Comparison of ENCODE assay signal across 1 cellular context in the genomic region with DNA sequence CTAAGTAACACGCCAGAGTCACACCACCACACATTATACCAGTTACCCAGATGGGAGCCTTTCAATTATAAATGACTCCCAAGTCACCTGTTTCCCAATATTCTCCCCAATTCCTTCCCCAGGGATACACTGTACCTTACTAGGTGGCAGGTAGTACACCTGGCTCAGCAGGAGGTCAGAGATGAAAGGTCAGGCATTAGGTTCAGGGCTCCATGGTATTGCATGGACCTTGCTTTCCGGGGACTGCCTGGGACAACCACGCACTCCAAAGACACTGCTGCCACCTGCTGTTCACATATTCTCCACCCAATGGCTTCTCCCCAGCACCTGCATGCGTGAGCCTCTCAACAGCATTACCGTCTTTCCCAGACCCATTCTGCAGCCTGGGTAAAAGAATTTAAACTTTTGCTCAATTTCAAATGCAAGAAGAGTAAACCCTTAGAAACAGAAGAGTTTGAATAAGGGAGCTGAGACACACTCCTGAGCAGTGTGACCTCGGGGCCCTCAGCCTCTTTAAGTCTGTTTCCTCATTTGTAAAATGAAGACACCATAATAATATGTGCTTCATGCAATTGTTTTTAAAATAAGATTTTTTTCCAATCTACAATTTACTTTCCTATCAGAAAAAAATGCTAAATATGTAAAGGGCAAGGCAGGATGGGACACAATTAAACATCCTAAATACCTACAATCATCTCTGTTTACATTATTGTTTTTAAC.
TF ChIP-seq lines count a peak whose summit lies in the region.

No MANE protein-coding gene starts in this region.

TF ChIP-seq in GM12878, 131 proteins besides CTCF, POLR2A, EP300 and RAD21 (continued from another document):
- TF ChIP-seq, protein P1, sequence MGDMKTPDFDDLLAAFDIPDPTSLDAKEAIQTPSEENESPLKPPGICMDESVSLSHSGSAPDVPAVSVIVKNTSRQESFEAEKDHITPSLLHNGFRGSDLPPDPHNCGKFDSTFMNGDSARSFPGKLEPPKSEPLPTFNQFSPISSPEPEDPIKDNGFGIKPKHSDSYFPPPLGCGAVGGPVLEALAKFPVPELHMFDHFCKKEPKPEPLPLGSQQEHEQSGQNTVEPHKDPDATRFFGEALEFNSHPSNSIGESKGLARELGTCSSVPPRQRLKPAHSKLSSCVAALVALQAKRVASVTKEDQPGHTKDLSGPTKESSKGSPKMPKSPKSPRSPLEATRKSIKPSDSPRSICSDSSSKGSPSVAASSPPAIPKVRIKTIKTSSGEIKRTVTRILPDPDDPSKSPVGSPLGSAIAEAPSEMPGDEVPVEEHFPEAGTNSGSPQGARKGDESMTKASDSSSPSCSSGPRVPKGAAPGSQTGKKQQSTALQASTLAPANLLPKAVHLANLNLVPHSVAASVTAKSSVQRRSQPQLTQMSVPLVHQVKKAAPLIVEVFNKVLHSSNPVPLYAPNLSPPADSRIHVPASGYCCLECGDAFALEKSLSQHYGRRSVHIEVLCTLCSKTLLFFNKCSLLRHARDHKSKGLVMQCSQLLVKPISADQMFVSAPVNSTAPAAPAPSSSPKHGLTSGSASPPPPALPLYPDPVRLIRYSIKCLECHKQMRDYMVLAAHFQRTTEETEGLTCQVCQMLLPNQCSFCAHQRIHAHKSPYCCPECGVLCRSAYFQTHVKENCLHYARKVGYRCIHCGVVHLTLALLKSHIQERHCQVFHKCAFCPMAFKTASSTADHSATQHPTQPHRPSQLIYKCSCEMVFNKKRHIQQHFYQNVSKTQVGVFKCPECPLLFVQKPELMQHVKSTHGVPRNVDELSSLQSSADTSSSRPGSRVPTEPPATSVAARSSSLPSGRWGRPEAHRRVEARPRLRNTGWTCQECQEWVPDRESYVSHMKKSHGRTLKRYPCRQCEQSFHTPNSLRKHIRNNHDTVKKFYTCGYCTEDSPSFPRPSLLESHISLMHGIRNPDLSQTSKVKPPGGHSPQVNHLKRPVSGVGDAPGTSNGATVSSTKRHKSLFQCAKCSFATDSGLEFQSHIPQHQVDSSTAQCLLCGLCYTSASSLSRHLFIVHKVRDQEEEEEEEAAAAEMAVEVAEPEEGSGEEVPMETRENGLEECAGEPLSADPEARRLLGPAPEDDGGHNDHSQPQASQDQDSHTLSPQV (IDR thresholded peaks at IDR 0.05): peak; percentile 35; the same call in 1 of the 2 replicates
- TF ChIP-seq, protein P2, sequence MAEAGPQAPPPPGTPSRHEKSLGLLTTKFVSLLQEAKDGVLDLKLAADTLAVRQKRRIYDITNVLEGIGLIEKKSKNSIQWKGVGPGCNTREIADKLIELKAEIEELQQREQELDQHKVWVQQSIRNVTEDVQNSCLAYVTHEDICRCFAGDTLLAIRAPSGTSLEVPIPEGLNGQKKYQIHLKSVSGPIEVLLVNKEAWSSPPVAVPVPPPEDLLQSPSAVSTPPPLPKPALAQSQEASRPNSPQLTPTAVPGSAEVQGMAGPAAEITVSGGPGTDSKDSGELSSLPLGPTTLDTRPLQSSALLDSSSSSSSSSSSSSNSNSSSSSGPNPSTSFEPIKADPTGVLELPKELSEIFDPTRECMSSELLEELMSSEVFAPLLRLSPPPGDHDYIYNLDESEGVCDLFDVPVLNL (IDR thresholded peaks at IDR 0.05; ENCODE audit: low read depth, low read length): no peak
- no peak for TF ChIP-seq RBBP5 (conservative IDR thresholded peaks at IDR 0.05)
- no peak for TF ChIP-seq KDM1A (IDR thresholded peaks at IDR 0.05; ENCODE audit: borderline replicate concordance)
- TF ChIP-seq MTA2 (IDR thresholded peaks at IDR 0.05; ENCODE audit: low read depth): no peak
- TF ChIP-seq, protein P3, sequence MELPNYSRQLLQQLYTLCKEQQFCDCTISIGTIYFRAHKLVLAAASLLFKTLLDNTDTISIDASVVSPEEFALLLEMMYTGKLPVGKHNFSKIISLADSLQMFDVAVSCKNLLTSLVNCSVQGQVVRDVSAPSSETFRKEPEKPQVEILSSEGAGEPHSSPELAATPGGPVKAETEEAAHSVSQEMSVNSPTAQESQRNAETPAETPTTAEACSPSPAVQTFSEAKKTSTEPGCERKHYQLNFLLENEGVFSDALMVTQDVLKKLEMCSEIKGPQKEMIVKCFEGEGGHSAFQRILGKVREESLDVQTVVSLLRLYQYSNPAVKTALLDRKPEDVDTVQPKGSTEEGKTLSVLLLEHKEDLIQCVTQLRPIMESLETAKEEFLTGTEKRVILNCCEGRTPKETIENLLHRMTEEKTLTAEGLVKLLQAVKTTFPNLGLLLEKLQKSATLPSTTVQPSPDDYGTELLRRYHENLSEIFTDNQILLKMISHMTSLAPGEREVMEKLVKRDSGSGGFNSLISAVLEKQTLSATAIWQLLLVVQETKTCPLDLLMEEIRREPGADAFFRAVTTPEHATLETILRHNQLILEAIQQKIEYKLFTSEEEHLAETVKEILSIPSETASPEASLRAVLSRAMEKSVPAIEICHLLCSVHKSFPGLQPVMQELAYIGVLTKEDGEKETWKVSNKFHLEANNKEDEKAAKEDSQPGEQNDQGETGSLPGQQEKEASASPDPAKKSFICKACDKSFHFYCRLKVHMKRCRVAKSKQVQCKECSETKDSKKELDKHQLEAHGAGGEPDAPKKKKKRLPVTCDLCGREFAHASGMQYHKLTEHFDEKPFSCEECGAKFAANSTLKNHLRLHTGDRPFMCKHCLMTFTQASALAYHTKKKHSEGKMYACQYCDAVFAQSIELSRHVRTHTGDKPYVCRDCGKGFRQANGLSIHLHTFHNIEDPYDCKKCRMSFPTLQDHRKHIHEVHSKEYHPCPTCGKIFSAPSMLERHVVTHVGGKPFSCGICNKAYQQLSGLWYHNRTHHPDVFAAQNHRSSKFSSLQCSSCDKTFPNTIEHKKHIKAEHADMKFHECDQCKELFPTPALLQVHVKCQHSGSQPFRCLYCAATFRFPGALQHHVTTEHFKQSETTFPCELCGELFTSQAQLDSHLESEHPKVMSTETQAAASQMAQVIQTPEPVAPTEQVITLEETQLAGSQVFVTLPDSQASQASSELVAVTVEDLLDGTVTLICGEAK (IDR thresholded peaks at IDR 0.05; ENCODE audit: borderline replicate concordance): no peak
- no peak for TF ChIP-seq KAT2A (conservative IDR thresholded peaks at IDR 0.05; ENCODE audit: control insufficient read depth, low read depth, low read length)
- TF ChIP-seq NR2F1 (conservative IDR thresholded peaks at IDR 0.05): peak; percentile 55; the same call in 1 of the 2 replicates
- peak; percentile 81; the same call in 1 of the 2 replicates for TF ChIP-seq SMARCA5 (IDR thresholded peaks at IDR 0.05)
- TF ChIP-seq IKZF2 (IDR thresholded peaks at IDR 0.05): 0 out of 4 replicates have a peak, but pooled peaks of 1 of the 2 experiments have one; percentile 10
- no peak for TF ChIP-seq BRCA1 (IDR thresholded peaks at IDR 0.05; ENCODE audit: low read depth, low read length)
- TF ChIP-seq IKZF1 (conservative IDR thresholded peaks at IDR 0.05): peak; percentile 41; the same call in 1 of the 2 replicates
- 0 out of 2 replicates have a peak, but pooled peaks have one; percentile 13 for TF ChIP-seq HCFC1 (IDR thresholded peaks at IDR 0.05; ENCODE audit: low read length)
- TF ChIP-seq SMC3 (IDR thresholded peaks at IDR 0.05; ENCODE audit: borderline replicate concordance, low read length): peak; percentile 90; the same call in 1 of the 2 replicates
- no peak for TF ChIP-seq TARDBP (IDR thresholded peaks at IDR 0.05; ENCODE audit: borderline replicate concordance)
- TF ChIP-seq, protein P4, sequence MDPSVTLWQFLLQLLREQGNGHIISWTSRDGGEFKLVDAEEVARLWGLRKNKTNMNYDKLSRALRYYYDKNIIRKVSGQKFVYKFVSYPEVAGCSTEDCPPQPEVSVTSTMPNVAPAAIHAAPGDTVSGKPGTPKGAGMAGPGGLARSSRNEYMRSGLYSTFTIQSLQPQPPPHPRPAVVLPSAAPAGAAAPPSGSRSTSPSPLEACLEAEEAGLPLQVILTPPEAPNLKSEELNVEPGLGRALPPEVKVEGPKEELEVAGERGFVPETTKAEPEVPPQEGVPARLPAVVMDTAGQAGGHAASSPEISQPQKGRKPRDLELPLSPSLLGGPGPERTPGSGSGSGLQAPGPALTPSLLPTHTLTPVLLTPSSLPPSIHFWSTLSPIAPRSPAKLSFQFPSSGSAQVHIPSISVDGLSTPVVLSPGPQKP (IDR thresholded peaks at IDR 0.05; ENCODE audit: low read depth, low read length): no peak
- no peak for TF ChIP-seq DPF2 (IDR thresholded peaks at IDR 0.05)
- no peak for TF ChIP-seq MXI1 (IDR thresholded peaks at IDR 0.05; ENCODE audit: low read depth, low read length)
- 0 out of 2 replicates have a peak, but pooled peaks have one; percentile 29 for TF ChIP-seq PAX5 (IDR thresholded peaks at IDR 0.05; ENCODE audit: borderline replicate concordance, low read depth, low read length)
- TF ChIP-seq, protein P5, sequence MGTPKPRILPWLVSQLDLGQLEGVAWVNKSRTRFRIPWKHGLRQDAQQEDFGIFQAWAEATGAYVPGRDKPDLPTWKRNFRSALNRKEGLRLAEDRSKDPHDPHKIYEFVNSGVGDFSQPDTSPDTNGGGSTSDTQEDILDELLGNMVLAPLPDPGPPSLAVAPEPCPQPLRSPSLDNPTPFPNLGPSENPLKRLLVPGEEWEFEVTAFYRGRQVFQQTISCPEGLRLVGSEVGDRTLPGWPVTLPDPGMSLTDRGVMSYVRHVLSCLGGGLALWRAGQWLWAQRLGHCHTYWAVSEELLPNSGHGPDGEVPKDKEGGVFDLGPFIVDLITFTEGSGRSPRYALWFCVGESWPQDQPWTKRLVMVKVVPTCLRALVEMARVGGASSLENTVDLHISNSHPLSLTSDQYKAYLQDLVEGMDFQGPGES (IDR thresholded peaks at IDR 0.05): no peak
- TF ChIP-seq, protein P6, sequence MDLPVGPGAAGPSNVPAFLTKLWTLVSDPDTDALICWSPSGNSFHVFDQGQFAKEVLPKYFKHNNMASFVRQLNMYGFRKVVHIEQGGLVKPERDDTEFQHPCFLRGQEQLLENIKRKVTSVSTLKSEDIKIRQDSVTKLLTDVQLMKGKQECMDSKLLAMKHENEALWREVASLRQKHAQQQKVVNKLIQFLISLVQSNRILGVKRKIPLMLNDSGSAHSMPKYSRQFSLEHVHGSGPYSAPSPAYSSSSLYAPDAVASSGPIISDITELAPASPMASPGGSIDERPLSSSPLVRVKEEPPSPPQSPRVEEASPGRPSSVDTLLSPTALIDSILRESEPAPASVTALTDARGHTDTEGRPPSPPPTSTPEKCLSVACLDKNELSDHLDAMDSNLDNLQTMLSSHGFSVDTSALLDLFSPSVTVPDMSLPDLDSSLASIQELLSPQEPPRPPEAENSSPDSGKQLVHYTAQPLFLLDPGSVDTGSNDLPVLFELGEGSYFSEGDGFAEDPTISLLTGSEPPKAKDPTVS (IDR thresholded peaks at IDR 0.05; ENCODE audit: low read depth, low read length): no peak
- TF ChIP-seq, protein P7, sequence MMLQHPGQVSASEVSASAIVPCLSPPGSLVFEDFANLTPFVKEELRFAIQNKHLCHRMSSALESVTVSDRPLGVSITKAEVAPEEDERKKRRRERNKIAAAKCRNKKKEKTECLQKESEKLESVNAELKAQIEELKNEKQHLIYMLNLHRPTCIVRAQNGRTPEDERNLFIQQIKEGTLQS (IDR thresholded peaks at IDR 0.05; ENCODE audit: borderline replicate concordance, extremely low read depth, low read depth, low read length): no peak
- TF ChIP-seq EGR1 (IDR thresholded peaks at IDR 0.05; ENCODE audit: borderline replicate concordance in 1 of 2, low read depth in 2 of 2, low read length in 2 of 2): no peak
- no peak for TF ChIP-seq SREBF1 (IDR thresholded peaks at IDR 0.05; ENCODE audit: low read length)
- TF ChIP-seq MYB (IDR thresholded peaks at IDR 0.05; ENCODE audit: borderline replicate concordance, low read depth, low read length): no peak
- TF ChIP-seq CBX3 (IDR thresholded peaks at IDR 0.05; ENCODE audit: borderline replicate concordance, low read depth): no peak
- no peak for TF ChIP-seq NFYA (IDR thresholded peaks at IDR 0.05; ENCODE audit: borderline replicate concordance, low read depth, low read length)
- TF ChIP-seq TCF7 (IDR thresholded peaks at IDR 0.05; ENCODE audit: borderline replicate concordance): no peak
- TF ChIP-seq ZNF24 (IDR thresholded peaks at IDR 0.05): 0 out of 2 replicates have a peak, but pooled peaks have one; percentile 23
- TF ChIP-seq IRF4 (IDR thresholded peaks at IDR 0.05; ENCODE audit: low read depth, low read length): 0 out of 2 replicates have a peak, but pooled peaks have one; percentile 55
- TF ChIP-seq YY1 (IDR thresholded peaks at IDR 0.05; ENCODE audit: low read depth, low read length): peak; percentile 89
- no peak for TF ChIP-seq ZSCAN29 (IDR thresholded peaks at IDR 0.05)
- TF ChIP-seq RAD51 (IDR thresholded peaks at IDR 0.05): no peak
- TF ChIP-seq, protein P8, sequence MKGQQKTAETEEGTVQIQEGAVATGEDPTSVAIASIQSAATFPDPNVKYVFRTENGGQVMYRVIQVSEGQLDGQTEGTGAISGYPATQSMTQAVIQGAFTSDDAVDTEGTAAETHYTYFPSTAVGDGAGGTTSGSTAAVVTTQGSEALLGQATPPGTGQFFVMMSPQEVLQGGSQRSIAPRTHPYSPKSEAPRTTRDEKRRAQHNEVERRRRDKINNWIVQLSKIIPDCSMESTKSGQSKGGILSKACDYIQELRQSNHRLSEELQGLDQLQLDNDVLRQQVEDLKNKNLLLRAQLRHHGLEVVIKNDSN (IDR thresholded peaks at IDR 0.05; ENCODE audit: borderline replicate concordance, extremely low read length, insufficient read depth, low read depth, low read length): no peak
- peak; percentile 63; the same call in 1 of the 3 replicates for TF ChIP-seq POU2F2 (IDR thresholded peaks at IDR 0.05; ENCODE audit: borderline replicate concordance, low read depth, low read length)
- TF ChIP-seq, protein P9, sequence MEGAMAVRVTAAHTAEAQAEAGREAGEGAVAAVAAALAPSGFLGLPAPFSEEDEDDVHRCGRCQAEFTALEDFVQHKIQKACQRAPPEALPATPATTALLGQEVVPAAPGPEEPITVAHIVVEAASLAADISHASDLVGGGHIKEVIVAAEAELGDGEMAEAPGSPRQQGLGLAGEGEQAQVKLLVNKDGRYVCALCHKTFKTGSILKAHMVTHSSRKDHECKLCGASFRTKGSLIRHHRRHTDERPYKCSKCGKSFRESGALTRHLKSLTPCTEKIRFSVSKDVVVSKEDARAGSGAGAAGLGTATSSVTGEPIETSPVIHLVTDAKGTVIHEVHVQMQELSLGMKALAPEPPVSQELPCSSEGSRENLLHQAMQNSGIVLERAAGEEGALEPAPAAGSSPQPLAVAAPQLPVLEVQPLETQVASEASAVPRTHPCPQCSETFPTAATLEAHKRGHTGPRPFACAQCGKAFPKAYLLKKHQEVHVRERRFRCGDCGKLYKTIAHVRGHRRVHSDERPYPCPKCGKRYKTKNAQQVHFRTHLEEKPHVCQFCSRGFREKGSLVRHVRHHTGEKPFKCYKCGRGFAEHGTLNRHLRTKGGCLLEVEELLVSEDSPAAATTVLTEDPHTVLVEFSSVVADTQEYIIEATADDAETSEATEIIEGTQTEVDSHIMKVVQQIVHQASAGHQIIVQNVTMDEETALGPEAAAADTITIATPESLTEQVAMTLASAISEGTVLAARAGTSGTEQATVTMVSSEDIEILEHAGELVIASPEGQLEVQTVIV (IDR thresholded peaks at IDR 0.05; ENCODE audit: borderline replicate concordance, partially characterized antibody): no peak
- no peak for TF ChIP-seq ZZZ3 (IDR thresholded peaks at IDR 0.05; ENCODE audit: control insufficient read depth, insufficient read length, low read depth)
- TF ChIP-seq NR2C1 (IDR thresholded peaks at IDR 0.05): peak; percentile 83
- TF ChIP-seq EZH2 (IDR thresholded peaks at IDR 0.05; ENCODE audit: borderline replicate concordance, control insufficient read depth, low read depth, low read length): no peak
- 0 out of 2 replicates have a peak, but pooled peaks have one; percentile 23 for TF ChIP-seq RUNX3 (IDR thresholded peaks at IDR 0.05; ENCODE audit: low read length)
